In the genomic region with DNA sequence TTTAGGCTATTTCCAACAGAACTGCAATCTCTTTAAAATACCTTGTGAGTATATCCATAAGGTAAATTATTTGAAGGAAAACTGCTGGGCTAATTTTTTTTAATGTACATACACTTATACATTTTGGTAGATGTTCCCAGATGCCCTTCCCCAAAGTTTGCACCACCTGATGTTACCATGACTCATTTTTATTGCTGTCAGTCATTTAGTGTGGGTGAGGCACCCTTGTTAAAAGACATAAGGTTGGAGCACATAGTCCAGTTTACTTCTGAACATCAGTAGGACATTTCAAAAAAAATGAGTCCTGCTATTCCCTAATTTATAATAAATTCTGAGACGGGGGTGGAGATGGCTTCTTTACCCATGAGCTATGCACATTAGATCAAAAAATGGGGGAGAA, we compare ENCODE assay signal across 23 cellular contexts.
"Had no signal": no experiment of that assay in that cellular context is flagged by ENCODE, and none has a peak within 500 bp of the region (broad histone marks: within the 10 kb centered on the region; RNA-seq: fewer than 3 reads in every experiment).

No MANE protein-coding gene starts in this region.

- DNase-seq: colonic mucosa; cortex of kidney; dermis blood vessel endothelial cell; dorsolateral prefrontal cortex; effector CD4-positive, alpha-beta T cell; effector CD8-positive, alpha-beta T cell; effector memory CD4-positive, alpha-beta T cell; effector memory CD8-positive, alpha-beta T cell; endodermal cell; erythroblast; esophagus squamous epithelium; foreskin fibroblast; foreskin keratinocyte; foreskin melanocyte; gastrocnemius medialis; glutamatergic neuron; heart left ventricle; heart right ventricle had no signal

- H3K27ac ChIP-seq: colonic mucosa, coronary artery, dorsolateral prefrontal cortex, epithelial cell of prostate, esophagus muscularis mucosa, esophagus squamous epithelium, foreskin keratinocyte, gastroesophageal sphincter, heart left ventricle, heart right ventricle, hepatocyte had no signal
